8 cellular contexts compared by ENCODE assay signal in genomic region chr10:133261726-133262325, GRCh38. TPM values are rescaled to one million over a fixed set of nuclear protein-coding genes. Genes with fewer than 3 reads are reported as not detected.
DNase-seq lines count a peak whose midpoint lies in the region; ATAC-seq and TF ChIP-seq lines count a peak whose summit lies in the region.

No MANE protein-coding gene starts in this region.

- intact Hi-C loops in esophagus squamous epithelium (cut with DNase I), result no loop called here

- H3K27ac Mint-ChIP-seq in CD4-positive, CD25-positive, alpha-beta regulatory T cell, result peak overlapping the region; percentile 26 to 83 (median 32)
- H3K27ac Mint-ChIP-seq in activated T-cell treated with anti-CD3 and anti-CD28 coated beads, Interleukin-2, amount 50 U/mL, for 72 hours, result no peak overlapping the region
- H3K27ac Mint-ChIP-seq in naive B cell, result peak overlapping the region; percentile 69 to 95 (median 84)
- H3K27ac Mint-ChIP-seq in stimulated activated naive B cell treated with anti-CD40 and anti-IgM and Interleukin-4, amounts not matched to agents 10 μg/mL and 1 μg/mL and 100 μg/mL, for 72 hours, result peak overlapping the region; percentile 97

- no peaks in the 10 kb centered on the region for H3K27me3 Mint-ChIP-seq in CD4-positive, CD25-positive, alpha-beta regulatory T cell
- H3K27me3 Mint-ChIP-seq in activated T-cell treated with anti-CD3 and anti-CD28 coated beads, Interleukin-2, amount 50 U/mL, for 72 hours (ENCODE audit: low read depth), result no peaks in the 10 kb centered on the region
- no peaks in the 10 kb centered on the region for H3K27me3 Mint-ChIP-seq in naive B cell
- H3K27me3 Mint-ChIP-seq in stimulated activated naive B cell treated with anti-CD40 and anti-IgM and Interleukin-4, amounts not matched to agents 10 μg/mL and 1 μg/mL and 100 μg/mL, for 72 hours, result no peaks in the 10 kb centered on the region

- no peak for TF ChIP-seq CTCF in esophagus squamous epithelium (IDR thresholded peaks at IDR 0.05)

- no peaks in the 10 kb centered on the region for H3K36me3 ChIP-seq in CD4-positive, CD25-positive, alpha-beta regulatory T cell (ENCODE audit: control insufficient read depth, insufficient read depth, low read length)
- H3K36me3 ChIP-seq in esophagus squamous epithelium, result no peaks in the 10 kb centered on the region

- peak overlapping the region; percentile 53 for H3K4me3 ChIP-seq in CD4-positive, CD25-positive, alpha-beta regulatory T cell (ENCODE audit: low read depth, low read length)
- peak overlapping the region; percentile 58 to 94 (median 82) for H3K4me3 ChIP-seq in esophagus squamous epithelium

- peak overlapping the region; percentile 74 to 85 (median 82) for H3K4me3 Mint-ChIP-seq in CD4-positive, CD25-positive, alpha-beta regulatory T cell
- H3K4me3 Mint-ChIP-seq in activated T-cell treated with anti-CD3 and anti-CD28 coated beads, Interleukin-2, amount 50 U/mL, for 72 hours, result peak overlapping the region; percentile 52 to 91
- peak overlapping the region; percentile 73 to 89 (median 82) for H3K4me3 Mint-ChIP-seq in naive B cell
- peak overlapping the region; percentile 88 to 91 for H3K4me3 Mint-ChIP-seq in stimulated activated naive B cell treated with anti-CD40 and anti-IgM and Interleukin-4, amounts not matched to agents 10 μg/mL and 1 μg/mL and 100 μg/mL, for 72 hours

- no peaks in the 10 kb centered on the region for H3K36me3 Mint-ChIP-seq in CD4-positive, CD25-positive, alpha-beta regulatory T cell
- peaks cover 0 to 3% of the 10 kb centered on the region in 2 donors for H3K36me3 Mint-ChIP-seq in activated T-cell treated with anti-CD3 and anti-CD28 coated beads, Interleukin-2, amount 50 U/mL, for 72 hours (ENCODE audit: insufficient read depth in 2 of 2)
- H3K36me3 Mint-ChIP-seq in naive B cell, result no peaks in the 10 kb centered on the region
- peaks cover 6 to 13% of the 10 kb centered on the region in 2 donors for H3K36me3 Mint-ChIP-seq in stimulated activated naive B cell treated with anti-CD40 and anti-IgM and Interleukin-4, amounts not matched to agents 10 μg/mL and 1 μg/mL and 100 μg/mL, for 72 hours

- ATAC-seq in CD4-positive, CD25-positive, alpha-beta regulatory T cell (ENCODE audit: low read depth in 2 of 2), result peak; percentile 45 to 52
- peak; percentile 52 for ATAC-seq in GM19351 (IDR thresholded peaks at IDR 0.05; ENCODE audit: unreplicated experiment)
- peak; percentile 38 for ATAC-seq in HG03457 (IDR thresholded peaks at IDR 0.05; ENCODE audit: unreplicated experiment)
- peak; percentile 55 to 63 for ATAC-seq in activated T-cell treated with anti-CD3 and anti-CD28 coated beads, Interleukin-2, amount 50 U/mL, for 72 hours (replicated peaks in 1 of 2)
- ATAC-seq in naive B cell (ENCODE audit: low read depth in 2 of 2), result peak; percentile 47 to 57
- ATAC-seq in stimulated activated naive B cell treated with anti-CD40 and anti-IgM and Interleukin-4, amounts not matched to agents 10 μg/mL and 1 μg/mL and 100 μg/mL, for 72 hours (replicated peaks), result peak; percentile 53 to 67

- WGBS in esophagus squamous epithelium, 2 donors, result no CpG with 5 or more reads among the region's 79 CpGs

- H3K9me3 ChIP-seq in CD4-positive, CD25-positive, alpha-beta regulatory T cell (ENCODE audit: control insufficient read depth in 2 of 2, low read length in 2 of 2), result no peaks in the 10 kb centered on the region
- no peaks in the 10 kb centered on the region for H3K9me3 ChIP-seq in esophagus squamous epithelium

- no peaks in the 10 kb centered on the region for H3K9me3 Mint-ChIP-seq in CD4-positive, CD25-positive, alpha-beta regulatory T cell
- H3K9me3 Mint-ChIP-seq in activated T-cell treated with anti-CD3 and anti-CD28 coated beads, Interleukin-2, amount 50 U/mL, for 72 hours, result no peaks in the 10 kb centered on the region
- no peaks in the 10 kb centered on the region for H3K9me3 Mint-ChIP-seq in naive B cell
- H3K9me3 Mint-ChIP-seq in stimulated activated naive B cell treated with anti-CD40 and anti-IgM and Interleukin-4, amounts not matched to agents 10 μg/mL and 1 μg/mL and 100 μg/mL, for 72 hours, result no peaks in the 10 kb centered on the region

- H3K27ac ChIP-seq in CD4-positive, CD25-positive, alpha-beta regulatory T cell (ENCODE audit: insufficient read depth, low read length, poor library complexity, severe bottlenecking), result peak overlapping the region; percentile 90
- H3K27ac ChIP-seq in esophagus squamous epithelium, result peak overlapping the region; percentile 82 to 97 (median 94)

- peak; percentile 76 to 81 (median 81) for DNase-seq in CD4-positive, CD25-positive, alpha-beta regulatory T cell
- peak; percentile 87 for DNase-seq in activated T-cell treated with anti-CD3 and anti-CD28 coated beads, Interleukin-2, amount 50 U/mL, for 72 hours
- DNase-seq in esophagus squamous epithelium (lab: John Stamatoyannopoulos, UW) (peak; percentile 42), naive B cell (peak; percentile 75)
- DNase-seq in stimulated activated naive B cell treated with anti-CD40 and anti-IgM and Interleukin-4, amounts not matched to agents 10 μg/mL and 1 μg/mL and 100 μg/mL, for 72 hours, result peak; percentile 71

- H3K4me1 ChIP-seq in CD4-positive, CD25-positive, alpha-beta regulatory T cell (ENCODE audit: control insufficient read depth, insufficient read depth, low read length, poor library complexity, severe bottlenecking), result peaks cover 80% of the 10 kb centered on the region
- peaks cover 52 to 77% (median 54%) of the 10 kb centered on the region in 3 donors for H3K4me1 ChIP-seq in esophagus squamous epithelium

- no peaks in the 10 kb centered on the region for H3K27me3 ChIP-seq in CD4-positive, CD25-positive, alpha-beta regulatory T cell (ENCODE audit: control insufficient read depth, insufficient read depth, low read length)
- H3K27me3 ChIP-seq in esophagus squamous epithelium, result no peaks in the 10 kb centered on the region

- peak in 2 of 4 donors; percentile 17 to 71 for TF ChIP-seq POLR2A in esophagus squamous epithelium (IDR thresholded peaks at IDR 0.05)

- peaks cover 0 to 78% (median 29%) of the 10 kb centered on the region in 4 donors for H3K4me1 Mint-ChIP-seq in CD4-positive, CD25-positive, alpha-beta regulatory T cell
- peaks cover 72% of the 10 kb centered on the region for H3K4me1 Mint-ChIP-seq in activated T-cell treated with anti-CD3 and anti-CD28 coated beads, Interleukin-2, amount 50 U/mL, for 72 hours (ENCODE audit: low read depth)
- peaks cover 45 to 73% (median 65%) of the 10 kb centered on the region in 3 donors for H3K4me1 Mint-ChIP-seq in naive B cell
- H3K4me1 Mint-ChIP-seq in stimulated activated naive B cell treated with anti-CD40 and anti-IgM and Interleukin-4, amounts not matched to agents 10 μg/mL and 1 μg/mL and 100 μg/mL, for 72 hours, result peaks cover 46 to 70% of the 10 kb centered on the region in 2 donors

TF ChIP-seq in PFSK-1, 5 proteins besides CTCF, POLR2A, EP300 and RAD21 (continues in another document):
- no peak for TF ChIP-seq POLR2AphosphoS5 (IDR thresholded peaks at IDR 0.05; ENCODE audit: low read depth, low read length)

RNA-seq across cellular contexts. Expression of gene ADAM8, which starts 14.8 kb away (rescaled TPM):
- 148 TPM for total RNA-seq in CD4-positive, CD25-positive, alpha-beta regulatory T cell
- 10 to 100 TPM; 33.4 to 62.6 (median 49.8) TPM for polyA plus RNA-seq in CD4-positive, CD25-positive, alpha-beta regulatory T cell
- 3.7 TPM for polyA plus RNA-seq in PFSK-1 (2012; ENCODE audit: insufficient read length, low read depth)
- 100 to 1,000 TPM; 156 to 218 TPM for total RNA-seq in activated T-cell treated with anti-CD3 and anti-CD28 coated beads, Interleukin-2, amount 50 U/mL, for 72 hours
- 1 to 10 TPM; 3.3 to 5.7 (median 4.3) TPM for total RNA-seq in esophagus squamous epithelium
- polyA plus RNA-seq in naive B cell (ENCODE audit: low read depth in 6 of 6), result 10 to 100 TPM; 30.0 to 56.1 (median 34.6) TPM

RNA-seq across cellular contexts. Expression of gene VENTX, which starts 24.2 kb away (rescaled TPM):
- total RNA-seq in CD4-positive, CD25-positive, alpha-beta regulatory T cell, result not detected
- not detected for polyA plus RNA-seq in CD4-positive, CD25-positive, alpha-beta regulatory T cell
- polyA plus RNA-seq in PFSK-1 (2012; ENCODE audit: insufficient read length, low read depth), result not detected
- under 1 TPM in 1 of 2 donors, not detected in 1; 0.21 TPM for total RNA-seq in activated T-cell treated with anti-CD3 and anti-CD28 coated beads, Interleukin-2, amount 50 U/mL, for 72 hours
- total RNA-seq in esophagus squamous epithelium, result under 1 TPM in 3 of 4 donors, not detected in 1; 0.13 to 0.95 (median 0.82) TPM
- under 1 TPM in 5 of 6 donors, not detected in 1; 0.12 to 0.23 (median 0.16) TPM for polyA plus RNA-seq in naive B cell (ENCODE audit: low read depth in 6 of 6)

RNA-seq across cellular contexts. Expression of gene UTF1, which starts 31.8 kb away (rescaled TPM):
- total RNA-seq in CD4-positive, CD25-positive, alpha-beta regulatory T cell, result not detected
- polyA plus RNA-seq in CD4-positive, CD25-positive, alpha-beta regulatory T cell, result not detected
- not detected for polyA plus RNA-seq in PFSK-1 (2012; ENCODE audit: insufficient read length, low read depth)
- total RNA-seq in activated T-cell treated with anti-CD3 and anti-CD28 coated beads, Interleukin-2, amount 50 U/mL, for 72 hours, result under 1 TPM in 1 of 2 donors, not detected in 1; 0.21 TPM
- total RNA-seq in esophagus squamous epithelium, result not detected
- under 1 TPM in 5 of 6 donors, not detected in 1; 0.23 to 0.61 (median 0.27) TPM for polyA plus RNA-seq in naive B cell (ENCODE audit: low read depth in 6 of 6)

RNA-seq across cellular contexts. Expression of gene TUBGCP2, which starts 46.8 kb away (rescaled TPM):
- 73.8 TPM for total RNA-seq in CD4-positive, CD25-positive, alpha-beta regulatory T cell
- polyA plus RNA-seq in CD4-positive, CD25-positive, alpha-beta regulatory T cell, result 10 to 100 TPM; 23.5 to 31.8 (median 28.1) TPM
- polyA plus RNA-seq in PFSK-1 (2012; ENCODE audit: insufficient read length, low read depth), result 40.1 TPM
- 10 to 100 TPM; 50.9 to 51.2 TPM for total RNA-seq in activated T-cell treated with anti-CD3 and anti-CD28 coated beads, Interleukin-2, amount 50 U/mL, for 72 hours
- 10 to 100 TPM; 28.4 to 44.4 (median 38.9) TPM for total RNA-seq in esophagus squamous epithelium
- polyA plus RNA-seq in naive B cell (ENCODE audit: low read depth in 6 of 6), result 10 to 100 TPM; 19.6 to 36.2 (median 25.9) TPM

RNA-seq across cellular contexts. Expression of gene ZNF511, which starts 46.9 kb away (rescaled TPM):
- total RNA-seq in CD4-positive, CD25-positive, alpha-beta regulatory T cell, result 29.1 TPM
- 10 to 100 TPM; 67.5 to 96.4 (median 78.7) TPM for polyA plus RNA-seq in CD4-positive, CD25-positive, alpha-beta regulatory T cell
- polyA plus RNA-seq in PFSK-1 (2012; ENCODE audit: insufficient read length, low read depth), result 48.9 TPM
- 10 to 100 TPM; 46.1 to 49.8 TPM for total RNA-seq in activated T-cell treated with anti-CD3 and anti-CD28 coated beads, Interleukin-2, amount 50 U/mL, for 72 hours
- 10 to 100 TPM; 16.1 to 26.7 (median 17.7) TPM for total RNA-seq in esophagus squamous epithelium
- polyA plus RNA-seq in naive B cell (ENCODE audit: low read depth in 6 of 6), result 10 to 100 TPM; 60.6 to 86.0 (median 75.6) TPM

Comparison
In these comparisons a context has a peak if more than half of its experiments do, and no peak if none do; other contexts are left out.
1. Peak in every context shown above with its lines: DNase-seq, ATAC-seq, H3K4me3 ChIP-seq and H3K27ac ChIP-seq.
2. RNA of gene ADAM8, which starts 14.8 kb away (total RNA-seq): 156 to 218 TPM in activated T-cell treated with anti-CD3 and anti-CD28 coated beads, Interleukin-2, amount 50 U/mL, for 72 hours and 148 TPM in CD4-positive, CD25-positive, alpha-beta regulatory T cell (single experiment); 3.3 to 5.7 TPM in esophagus squamous epithelium; every median in the first group is over 10 times any median in the second.